In the genomic region with DNA sequence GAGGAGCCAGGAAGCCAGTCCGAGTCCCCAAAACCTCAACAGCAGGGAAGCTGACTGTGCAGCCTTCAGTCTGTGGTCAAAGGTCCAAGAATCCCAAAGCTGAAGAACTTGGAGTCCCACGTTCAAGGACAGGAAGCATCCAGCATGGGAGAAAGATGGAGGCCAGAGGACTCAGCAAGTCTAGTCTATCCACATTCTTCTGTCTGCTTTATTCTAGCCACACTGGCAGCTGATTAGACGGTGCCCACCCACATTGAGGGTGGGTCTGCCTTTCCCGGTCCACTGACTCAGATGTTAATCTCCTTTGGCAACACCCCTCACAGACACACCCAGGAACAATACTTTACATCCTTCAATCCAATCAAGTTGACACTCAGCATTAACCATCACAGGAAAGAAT, we compare ENCODE assay signal across 7 cellular contexts.
DNase-seq lines count a peak whose midpoint lies in the region; ATAC-seq and TF ChIP-seq lines count a peak whose summit lies in the region.
"Not testable (repeated sequence)": the region's sequence is repeated elsewhere in the genome, so short reads cannot be mapped to it uniquely, and the experiment has no call there.

No MANE protein-coding gene starts in this region.

- TF ChIP-seq CTCF in heart right ventricle (IDR thresholded peaks at IDR 0.05); osteocyte (IDR thresholded peaks at IDR 0.05); suprapubic skin (IDR thresholded peaks at IDR 0.05): not testable (repeated sequence)

- not testable (repeated sequence) for H4K20me1 ChIP-seq in GM23248 (ENCODE audit: insufficient read depth)

- not testable (repeated sequence) for H3K36me3 ChIP-seq in GM23248 (ENCODE audit: low read depth); heart right ventricle; mesodermal cell (ENCODE audit: control insufficient read depth, insufficient read depth, low read length); suprapubic skin

- H3K9me3 Mint-ChIP-seq in osteocyte (ENCODE audit: unreplicated experiment): not testable (repeated sequence)

- ATAC-seq in heart right ventricle: not testable (repeated sequence)

- H3K4me3 Mint-ChIP-seq in osteocyte (ENCODE audit: unreplicated experiment): not testable (repeated sequence)

- H3K36me3 Mint-ChIP-seq in osteocyte (ENCODE audit: unreplicated experiment): not testable (repeated sequence)

- H3K27ac ChIP-seq in GM23248 (peak overlapping the region; percentile 97), heart right ventricle (peak overlapping the region in 7 of 10 donors; percentile 13 to 63 (median 49)), mesodermal cell (ENCODE audit: low read depth, low read length, severe bottlenecking) (peak overlapping the region; percentile 0), suprapubic skin (peak overlapping the region; percentile 69)

- H3K9ac ChIP-seq in GM23248: peak overlapping the region; percentile 46

- H3K9me3 ChIP-seq in GM23248 (ENCODE audit: low read depth); heart right ventricle; mesodermal cell (ENCODE audit: control insufficient read depth, low read length); suprapubic skin: not testable (repeated sequence)

- intact Hi-C loops in heart right ventricle (cut with DNase I): not testable (repeated sequence)

- not testable (repeated sequence) for H3K27me3 Mint-ChIP-seq in osteocyte (ENCODE audit: unreplicated experiment)

- not testable (repeated sequence) for H3K79me2 ChIP-seq in GM23248 (ENCODE audit: insufficient read depth)

- TF ChIP-seq EP300 in suprapubic skin (IDR thresholded peaks at IDR 0.05): not testable (repeated sequence)

- peak overlapping the region; percentile 72 for H3K4me2 ChIP-seq in GM23248 (ENCODE audit: unreplicated experiment)

- not testable (repeated sequence) for TF ChIP-seq POLR2A in suprapubic skin (IDR thresholded peaks at IDR 0.05)

- H3K27me3 ChIP-seq in GM23248 (replicated peaks; ENCODE audit: insufficient read depth); heart right ventricle; suprapubic skin: not testable (repeated sequence)

- peak overlapping the region; percentile 83 for H3K27ac Mint-ChIP-seq in osteocyte (ENCODE audit: unreplicated experiment)

- WGBS in GM23248 (ENCODE audit: low coverage in 1 of 2, low lambda C conversion rate in 2 of 2, missing lambda C conversion rate in 2 of 2), 2 experiments: 0% methylated on average over 4 of the region's 4 CpGs
- WGBS in heart right ventricle, 2 donors: 59 to 64% methylated on average over 4 of the region's 4 CpGs
- 93 to 94% methylated on average over 4 of the region's 4 CpGs for WGBS in mesodermal cell (ENCODE audit: insufficient coverage in 2 of 2), 2 experiments
- WGBS in suprapubic skin: 33% methylated on average over 4 of the region's 4 CpGs

- in situ Hi-C loops in GM23248 (cut with MboI): not testable (repeated sequence)

- H3K4me3 ChIP-seq in GM23248; heart right ventricle; mesodermal cell (ENCODE audit: extremely low read depth, insufficient read depth, low read length, poor library complexity, severe bottlenecking); suprapubic skin: not testable (repeated sequence)

- peaks cover 30% of the 10 kb centered on the region for H3K4me1 Mint-ChIP-seq in osteocyte (ENCODE audit: unreplicated experiment)

- not testable (repeated sequence) for H3K9me2 ChIP-seq in GM23248 (ENCODE audit: insufficient read depth)

- DNase-seq in GM23248; heart right ventricle; osteocyte (ENCODE audit: extremely low spot score, unreplicated experiment); suprapubic skin (ENCODE audit: low spot score in 2 of 2): not testable (repeated sequence)
- DNase-seq in UCSD-AML1 (lab: John Stamatoyannopoulos, UW; ENCODE audit: unreplicated experiment): peak; percentile 33
- DNase-seq in ecto neural progenitor cell (ENCODE audit: low spot score): peak; percentile 44

- not testable (repeated sequence) for H2AFZ ChIP-seq in GM23248

- peaks cover 20% of the 10 kb centered on the region for H3F3A ChIP-seq in GM23248 (ENCODE audit: insufficient read depth)

- H3K4me1 ChIP-seq in GM23248 (ENCODE audit: insufficient read depth) (peaks cover 32% of the 10 kb centered on the region), mesodermal cell (ENCODE audit: control insufficient read depth, insufficient read depth, low read length, poor library complexity, severe bottlenecking) (peaks cover 15% of the 10 kb centered on the region), suprapubic skin (peaks cover 15% of the 10 kb centered on the region)
- H3K4me1 ChIP-seq in heart right ventricle: not testable (repeated sequence)

Comparison
In these comparisons a context has a peak if more than half of its experiments do, and no peak if none do; other contexts are left out.
1. H3K27ac ChIP-seq: peak in every context shown above with its lines; median percentile 97 in GM23248; 69 in suprapubic skin; 49 in heart right ventricle; 0 in mesodermal cell.